ENCODE assay signal across 8 cellular contexts in the genomic region with DNA sequence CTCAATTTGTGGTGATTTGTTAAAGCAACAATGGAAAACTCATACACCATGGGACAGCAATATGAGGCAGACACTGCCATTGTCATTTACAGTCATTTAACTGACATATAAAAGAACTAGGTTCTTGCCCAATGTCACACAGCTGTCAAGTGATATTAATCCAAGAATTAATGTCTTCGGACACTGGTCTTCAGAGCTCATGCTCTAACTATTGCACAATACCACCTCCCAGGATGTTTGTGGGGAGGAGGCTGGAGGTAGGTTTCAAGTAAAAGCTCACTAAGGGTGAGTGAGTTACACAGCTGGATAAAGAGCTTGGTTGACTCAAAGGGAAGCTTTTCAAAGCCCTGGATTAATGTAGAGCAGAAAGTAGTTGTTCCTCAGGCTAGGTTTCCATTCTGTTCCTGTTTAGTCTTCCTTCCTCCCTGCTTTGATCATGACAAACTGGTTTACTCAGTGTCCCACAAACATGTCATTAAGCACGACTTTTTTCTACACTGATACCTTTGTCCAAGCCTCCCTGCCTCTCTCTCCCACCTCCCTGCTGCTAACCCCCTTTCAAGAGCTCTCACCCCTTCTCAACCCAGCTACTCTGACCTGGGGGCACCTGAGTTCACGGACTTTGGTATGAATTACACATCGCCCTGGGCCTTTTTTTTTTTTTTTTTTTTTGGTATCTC. TPM values are rescaled to one million over a fixed set of nuclear protein-coding genes. Genes with fewer than 3 reads are reported as not detected.
A peak's percentile ranks its signal among the peaks of the same experiment; 100 is the strongest.
DNase-seq lines count a peak whose midpoint lies in the region; ATAC-seq and TF ChIP-seq lines count a peak whose summit lies in the region.

No MANE protein-coding gene starts in this region.

- H3K4me3 ChIP-seq in RWPE2 (ENCODE audit: severe bottlenecking) (no peak overlapping the region), smooth muscle cell (peak overlapping the region; percentile 92)

- H3K79me2 ChIP-seq in smooth muscle cell (ENCODE audit: low read depth) = no peaks in the 10 kb centered on the region

- H3K36me3 Mint-ChIP-seq in activated CD4-positive, alpha-beta T cell treated with anti-CD3 and anti-CD28 coated beads for 36 hours (ENCODE audit: low read depth) = peaks cover 2% of the 10 kb centered on the region

- H3K36me3 ChIP-seq in RWPE2 (ENCODE audit: low read depth) (no peaks in the 10 kb centered on the region), smooth muscle cell (ENCODE audit: low read depth) (no peaks in the 10 kb centered on the region)

- H3K9me3 ChIP-seq in RWPE2 (ENCODE audit: severe bottlenecking) = no peaks in the 10 kb centered on the region
- no peaks in the 10 kb centered on the region for H3K9me3 ChIP-seq in smooth muscle cell (replicated peaks; ENCODE audit: low read depth)

- H3K27me3 Mint-ChIP-seq in activated CD4-positive, alpha-beta T cell treated with anti-CD3 and anti-CD28 coated beads for 36 hours = no peaks in the 10 kb centered on the region

- no peak for DNase-seq in activated CD4-positive, alpha-beta T cell treated with anti-CD3 and anti-CD28 coated beads for 36 hours
- no peak for DNase-seq in activated CD4-positive, alpha-beta T cell treated with anti-CD3 and anti-CD28 coated beads for 4 hours
- DNase-seq in RWPE2 (ENCODE audit: low spot score) (no peak), epithelial cell of prostate (ENCODE audit: low read depth, low spot score) (peak; percentile 56), smooth muscle cell (lab: John Stamatoyannopoulos, UW; ENCODE audit: unreplicated experiment) (no peak), NCI-H510A treated with DMSO at 0.1 percent for 48 hours (lab: John Stamatoyannopoulos, UW) (no peak), NCI-H1694 (lab: John Stamatoyannopoulos, UW) (no peak)

- no peaks in the 10 kb centered on the region for H3F3A ChIP-seq in smooth muscle cell (ENCODE audit: low read depth)

- intact Hi-C loops in activated CD4-positive, alpha-beta T cell treated with anti-CD3 and anti-CD28 coated beads for 36 hours (cut with DNase I, micrococcal nuclease) = loop anchor here (5.0 to 10.0 kb wide), 6 partner anchors 253 to 1683 kb away; a partner anchor contains a TSS

- no peak overlapping the region for H2AFZ ChIP-seq in smooth muscle cell (ENCODE audit: low read depth)

- H3K4me1 ChIP-seq in RWPE2 (ENCODE audit: insufficient read depth, poor library complexity, severe bottlenecking) = peaks cover 5% of the 10 kb centered on the region
- H3K4me1 ChIP-seq in smooth muscle cell (ENCODE audit: low read depth) = no peaks in the 10 kb centered on the region

- WGBS in smooth muscle cell (ENCODE audit: low lambda C conversion rate) = 46% methylated on average over 4 of the region's 4 CpGs

- peak overlapping the region; percentile 94 for H3K4me2 ChIP-seq in smooth muscle cell

- no peak overlapping the region for H3K9ac ChIP-seq in smooth muscle cell (ENCODE audit: low read depth)

- peak overlapping the region; percentile 56 for H3K27ac Mint-ChIP-seq in activated CD4-positive, alpha-beta T cell treated with anti-CD3 and anti-CD28 coated beads for 36 hours

- H4K20me1 ChIP-seq in smooth muscle cell (ENCODE audit: low read depth) = no peaks in the 10 kb centered on the region

- H3K4me1 Mint-ChIP-seq in activated CD4-positive, alpha-beta T cell treated with anti-CD3 and anti-CD28 coated beads for 36 hours = peaks cover 31% of the 10 kb centered on the region

- CTCF ChIA-PET in activated CD4-positive, alpha-beta T cell treated with anti-CD3 and anti-CD28 coated beads for 36 hours (lab: Charles Lee) = interaction anchor here (0.9 to 7.8 kb wide), 9 partner anchors 9 to 275 kb away, joined by 3 to 84 read pairs (median 3); no protein-coding TSS in a partner anchor

- H3K9me3 Mint-ChIP-seq in activated CD4-positive, alpha-beta T cell treated with anti-CD3 and anti-CD28 coated beads for 36 hours (ENCODE audit: low read depth) = no peaks in the 10 kb centered on the region

- no peak for ATAC-seq in activated CD4-positive, alpha-beta T cell treated with anti-CD3 and anti-CD28 coated beads for 36 hours
- peak; percentile 26; the same call in 1 of the 3 replicates for ATAC-seq in RWPE2 (ENCODE audit: low read depth)
- no peak for ATAC-seq in GM18867 (IDR thresholded peaks at IDR 0.05; ENCODE audit: unreplicated experiment)

- TF ChIP-seq CTCF in RWPE2 (IDR thresholded peaks at IDR 0.05; ENCODE audit: poor library complexity, severe bottlenecking) (no peak), smooth muscle cell (IDR thresholded peaks at IDR 0.05; ENCODE audit: borderline replicate concordance, insufficient read depth, poor library complexity, severe bottlenecking) (no peak)

- H3K27ac ChIP-seq in RWPE2 (ENCODE audit: poor library complexity, severe bottlenecking) = no peak overlapping the region
- peak overlapping the region; percentile 66 for H3K27ac ChIP-seq in epithelial cell of prostate
- H3K27ac ChIP-seq in smooth muscle cell (ENCODE audit: low read depth) = peak overlapping the region; percentile 47

- H3K4me3 Mint-ChIP-seq in activated CD4-positive, alpha-beta T cell treated with anti-CD3 and anti-CD28 coated beads for 36 hours = peak overlapping the region; percentile 79

- H3K27me3 ChIP-seq in RWPE2 (ENCODE audit: insufficient read depth, poor library complexity, severe bottlenecking) = no peaks in the 10 kb centered on the region
- H3K27me3 ChIP-seq in smooth muscle cell (ENCODE audit: low read depth) = no peaks in the 10 kb centered on the region

- POLR2A ChIA-PET in activated CD4-positive, alpha-beta T cell treated with anti-CD3 and anti-CD28 coated beads for 36 hours (lab: Charles Lee) = interaction anchor here (1.0 to 2.0 kb wide), 2 partner anchors 9 to 11 kb away, joined by 3 to 4 read pairs; no protein-coding TSS in a partner anchor

RNA-seq across cellular contexts. Expression of a gene that starts 1.0 kb away (rescaled TPM):
- 10 to 100 TPM in 1 of 2 experiments, 1 to 10 TPM in 1; 9.7 to 12.1 TPM for total RNA-seq in activated CD4-positive, alpha-beta T cell treated with anti-CD3 and anti-CD28 coated beads for 36 hours
- 3.3 and 5.2 TPM in 2 replicates for total RNA-seq in smooth muscle cell
- polyA plus RNA-seq in smooth muscle cell = 1.7 TPM in 2 replicates
